In the genomic region with DNA sequence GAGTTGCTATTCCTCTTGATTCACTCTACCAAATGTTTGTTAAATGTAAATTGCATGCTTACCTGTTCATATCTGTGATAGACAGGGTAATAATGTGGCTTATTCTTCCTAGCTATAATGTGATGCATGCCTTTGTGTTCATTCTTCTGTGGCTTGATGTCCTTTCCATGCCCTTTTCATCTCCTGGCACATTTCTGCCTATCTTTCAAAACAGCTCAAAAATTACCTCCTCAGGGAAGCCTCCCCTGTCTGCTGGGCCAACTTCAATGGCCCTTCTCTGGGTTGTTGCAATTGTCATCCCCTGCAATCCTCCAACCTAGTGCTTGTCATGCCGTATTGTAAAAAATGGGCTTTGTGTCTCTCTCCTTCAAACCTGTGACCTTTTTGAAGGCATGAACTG, we compare ENCODE assay signal across 3 cellular contexts.
"Had no signal": no experiment of that assay in that cellular context is flagged by ENCODE, and none has a peak within 500 bp of the region (broad histone marks: within the 10 kb centered on the region; RNA-seq: fewer than 3 reads in every experiment).

No MANE protein-coding gene starts in this region.

- DNase-seq: GDM1, GF-D8 had no signal

- H3K4me3 ChIP-seq: GM12878 had no signal
